8 cellular contexts compared by ENCODE assay signal in genomic region chr1:226063362-226064167, GRCh38. TPM values are rescaled to one million over a fixed set of nuclear protein-coding genes. Genes with fewer than 3 reads are reported as not detected.
DNase-seq lines count a peak whose midpoint lies in the region; ATAC-seq and TF ChIP-seq lines count a peak whose summit lies in the region.

No MANE protein-coding gene starts in this region.

- ATAC-seq in GM19328 (IDR thresholded peaks at IDR 0.05; ENCODE audit: unreplicated experiment): peak; percentile 1

- no peaks in the 10 kb centered on the region for H3K27me3 ChIP-seq in CD8-positive, alpha-beta memory T cell (ENCODE audit: insufficient read depth, low read length, poor library complexity, severe bottlenecking)
- no peaks in the 10 kb centered on the region for H3K27me3 ChIP-seq in HUES48 (ENCODE audit: control insufficient read depth, insufficient read depth, low read length)
- no peaks in the 10 kb centered on the region for H3K27me3 ChIP-seq in brain microvascular endothelial cell (replicated peaks)
- no peaks in the 10 kb centered on the region for H3K27me3 ChIP-seq in spleen (replicated peaks in 1 of 7)

- H3K9ac ChIP-seq in HUES48 (ENCODE audit: low read depth, low read length): peak overlapping the region; percentile 99

- peak overlapping the region; percentile 94 to 100 (median 98) for H3K27ac Mint-ChIP-seq in CD8-positive, alpha-beta memory T cell

- CTCF ChIA-PET in CD8-positive, alpha-beta memory T cell (lab: Charles Lee): interaction anchor here (1.1 to 3.0 kb wide), 8 partner anchors 14 to 344 kb away, joined by 3 to 33 read pairs (median 4); partner anchors contain the start of genes PARP1 and SDE2

- in situ Hi-C loops in brain microvascular endothelial cell (cut with HindIII; ENCODE audit: low pct_ligation_motif_present, low sequenced_read_pairs): no loop called here

- intact Hi-C loops in spleen (cut with DNase I; ENCODE audit: low total_unique reads): no loop called here

- TF ChIP-seq CTCF in brain microvascular endothelial cell (IDR thresholded peaks at IDR 0.05; ENCODE audit: low read depth, low read length, missing control alignments) (no peak), spleen (IDR thresholded peaks at IDR 0.05 in 8 of 11, conservative IDR thresholded peaks at IDR 0.05 in 3 of 11) (no peak), GM20000 (IDR thresholded peaks at IDR 0.05; ENCODE audit: extremely low read depth, missing control alignments) (no peak)

- H3K27ac ChIP-seq in CD8-positive, alpha-beta memory T cell (ENCODE audit: low read depth, low read length): peak overlapping the region; percentile 96
- H3K27ac ChIP-seq in HUES48 (ENCODE audit: low read depth, low read length): peak overlapping the region; percentile 100
- H3K27ac ChIP-seq in brain microvascular endothelial cell: peak overlapping the region; percentile 89
- H3K27ac ChIP-seq in spleen: peak overlapping the region; percentile 99 to 100 (median 100)

- H3K4me3 ChIP-seq in CD8-positive, alpha-beta memory T cell (ENCODE audit: low read length): peak overlapping the region; percentile 91
- H3K4me3 ChIP-seq in HUES48 (ENCODE audit: low read depth, low read length) (peak overlapping the region; percentile 91), brain microvascular endothelial cell (ENCODE audit: low read depth, low read length) (peak overlapping the region; percentile 85), spleen (peak overlapping the region; percentile 69 to 91 (median 77))

- peak; percentile 24 to 71 (median 50) for DNase-seq in CD8-positive, alpha-beta memory T cell
- peak in 3 of 5 experiments; percentile 17 to 58 (median 27) for DNase-seq in T-helper 2 cell
- DNase-seq in brain microvascular endothelial cell: peak; percentile 25
- peak; percentile 63 for DNase-seq in inferior parietal cortex (ENCODE audit: extremely low spot score)
- DNase-seq in spleen: peak; percentile 89
- no peak for DNase-seq in GM20000 (ENCODE audit: low spot score)

- no peaks in the 10 kb centered on the region for H3K9me3 ChIP-seq in CD8-positive, alpha-beta memory T cell (ENCODE audit: low read length)
- H3K9me3 ChIP-seq in HUES48 (ENCODE audit: control insufficient read depth, insufficient read depth, low read length) (no peaks in the 10 kb centered on the region), spleen (no peaks in the 10 kb centered on the region)

- H3K27me3 Mint-ChIP-seq in CD8-positive, alpha-beta memory T cell: no peaks in the 10 kb centered on the region

- peak overlapping the region; percentile 99 to 100 (median 100) for H3K4me3 Mint-ChIP-seq in CD8-positive, alpha-beta memory T cell

- WGBS in spleen, 5 donors: 0 to 1% (median 1%) methylated on average over 37 of the region's 37 CpGs

- H3K4me1 Mint-ChIP-seq in CD8-positive, alpha-beta memory T cell: peaks cover 56 to 71% (median 57%) of the 10 kb centered on the region in 3 donors

- H3K4me1 ChIP-seq in CD8-positive, alpha-beta memory T cell (ENCODE audit: insufficient read depth, low read length): peaks cover 57% of the 10 kb centered on the region
- H3K4me1 ChIP-seq in HUES48 (ENCODE audit: control insufficient read depth, insufficient read depth, low read length) (peaks cover 31% of the 10 kb centered on the region), spleen (peaks cover 46 to 71% (median 59%) of the 10 kb centered on the region in 6 donors)

- TF ChIP-seq POLR2A in spleen (IDR thresholded peaks at IDR 0.05): no peak

- peaks cover 32% of the 10 kb centered on the region for H3K36me3 ChIP-seq in CD8-positive, alpha-beta memory T cell (ENCODE audit: insufficient read depth, low read length)
- peaks cover 43% of the 10 kb centered on the region for H3K36me3 ChIP-seq in HUES48 (ENCODE audit: control insufficient read depth, insufficient read depth, low read length)
- H3K36me3 ChIP-seq in brain microvascular endothelial cell (replicated peaks): peaks cover 12% of the 10 kb centered on the region
- H3K36me3 ChIP-seq in spleen: peaks cover 3 to 49% (median 31%) of the 10 kb centered on the region in 6 donors

- POLR2A ChIA-PET in CD8-positive, alpha-beta memory T cell (lab: Charles Lee): interaction anchor here (0.7 to 4.7 kb wide), 12 partner anchors 10 to 635 kb away, joined by 3 to 171 read pairs (median 14); partner anchors contain the start of genes LBR, SDE2 and SRP9

- no peaks in the 10 kb centered on the region for H3K9me3 Mint-ChIP-seq in CD8-positive, alpha-beta memory T cell

- peaks cover 12 to 63% (median 12%) of the 10 kb centered on the region in 3 donors for H3K36me3 Mint-ChIP-seq in CD8-positive, alpha-beta memory T cell

RNA-seq across cellular contexts. Expression of gene H3-3A, which starts 1.0 kb away (rescaled TPM):
- total RNA-seq in CD8-positive, alpha-beta memory T cell: 100 to 1,000 TPM; 356 to 372 TPM
- 803 TPM for polyA plus RNA-seq in CD8-positive, alpha-beta memory T cell
- total RNA-seq in spleen: 100 to 1,000 TPM; 362 to 685 (median 490) TPM
- 1,000 to 10,000 TPM in 1 of 3 donors, 100 to 1,000 TPM in 2; 837 to 1,089 (median 864) TPM for polyA plus RNA-seq in spleen
